In the genomic region with DNA sequence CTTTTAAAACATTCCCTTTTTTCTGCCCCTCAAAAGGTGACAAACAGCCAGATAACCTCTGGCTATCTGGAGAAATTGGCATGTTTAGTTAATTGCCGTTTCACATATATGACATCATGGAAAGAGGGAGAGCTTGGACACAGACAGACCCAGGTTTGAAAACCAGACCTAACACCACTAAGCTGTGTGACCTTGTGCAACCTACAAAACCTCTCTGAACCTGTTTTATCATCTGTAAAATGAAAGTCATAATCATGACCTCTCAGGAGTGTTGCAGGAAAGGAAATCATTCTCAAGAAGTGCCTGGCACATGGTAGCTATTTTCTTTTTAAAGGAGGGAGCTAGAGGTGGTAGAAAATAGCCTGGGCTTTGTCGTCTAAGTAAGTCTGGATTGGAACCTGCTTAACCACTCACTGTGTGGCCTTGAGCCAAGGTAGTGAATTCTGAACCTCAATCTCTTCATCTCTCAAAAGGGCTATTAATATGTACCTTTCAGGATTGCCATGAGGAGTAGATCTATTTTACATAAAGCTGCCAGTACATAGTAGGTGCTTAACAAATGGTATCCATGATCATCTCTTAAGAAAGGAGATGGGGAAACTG, we compare ENCODE assay signal across 19 cellular contexts.
A peak's percentile ranks its signal among the peaks of the same experiment; 100 is the strongest.
DNase-seq lines count a peak whose midpoint lies in the region; ATAC-seq and TF ChIP-seq lines count a peak whose summit lies in the region.
"Had no signal": no experiment of that assay in that cellular context is flagged by ENCODE, and none has a peak within 500 bp of the region (broad histone marks: within the 10 kb centered on the region; RNA-seq: fewer than 3 reads in every experiment).

No MANE protein-coding gene starts in this region.

- DNase-seq in NCI-H2196 (lab: John Stamatoyannopoulos, UW; ENCODE audit: unreplicated experiment) (peak; percentile 24), NCI-H2196 treated with DMSO at 0.1 percent for 48 hours (lab: John Stamatoyannopoulos, UW; ENCODE audit: unreplicated experiment) (no peak), NCI-H2029 (lab: John Stamatoyannopoulos, UW) (peak; percentile 57), left lung (no peak), left colon (no peak), tibial artery (no peak)
- DNase-seq: DND-41, H7, HFFc6, MV-4-11, NCI-H1417, NCI-H1694 treated with DMSO at 0.1 percent for 48 hours, NCI-H526, SJCRH30, T-cell had no signal

- no peak overlapping the region for H3K27ac ChIP-seq in left lung
- H3K27ac ChIP-seq in tibial artery, result no peak overlapping the region
- H3K27ac ChIP-seq: HL-60, SJCRH30 had no signal

- H3K36me3 ChIP-seq in left lung (no peaks in the 10 kb centered on the region), tibial artery (no peaks in the 10 kb centered on the region)
- H3K36me3 ChIP-seq: SJCRH30 had no signal

- no peak overlapping the region for H3K4me3 ChIP-seq in left lung
- H3K4me3 ChIP-seq in tibial artery, result no peak overlapping the region
- H3K4me3 ChIP-seq: A549, GM12878, SJCRH30 had no signal

- peaks cover 0 to 15% of the 10 kb centered on the region in 2 donors for H3K4me1 ChIP-seq in left lung
- H3K4me1 ChIP-seq in tibial artery, result peaks cover 0 to 46% (median 26%) of the 10 kb centered on the region in 4 donors

- no peaks in the 10 kb centered on the region for H3K9me3 ChIP-seq in left lung
- no peaks in the 10 kb centered on the region for H3K9me3 ChIP-seq in tibial artery
- H3K9me3 ChIP-seq: A549, SJCRH30 had no signal

- intact Hi-C loops in left lung (cut with DNase I) (no loop called here), left colon (cut with DNase I, micrococcal nuclease) (no loop called here), tibial artery (cut with DNase I; ENCODE audit: low total_unique reads) (loop anchor here (5.0 to 10.0 kb wide), 5 partner anchors 281 to 932 kb away; partner anchors contain the start of genes BCOR and MID1IP1)

- ATAC-seq in left lung (peak; percentile 47), left colon (no peak), HG02840 (IDR thresholded peaks at IDR 0.05; ENCODE audit: low FRiP score, unreplicated experiment) (no peak)
- ATAC-seq: A549, GM12878, T-cell had no signal

- TF ChIP-seq CTCF in left lung (IDR thresholded peaks at IDR 0.05) (no peak), tibial artery (IDR thresholded peaks at IDR 0.05) (no peak)

- H3K27me3 ChIP-seq in left lung, result no peaks in the 10 kb centered on the region
- H3K27me3 ChIP-seq in tibial artery, result no peaks in the 10 kb centered on the region
- H3K27me3 ChIP-seq: SJCRH30 had no signal

Comparison
In these comparisons a context has a peak if more than half of its experiments do, and no peak if none do; other contexts are left out.
1. DNase-seq: peak in NCI-H2196 (single experiment) and NCI-H2029 (single experiment); none in NCI-H2196 treated with DMSO at 0.1 percent for 48 hours (single experiment), left lung (0 of 2), left colon (0 of 2) and tibial artery (0 of 2).